2 cellular contexts compared by ENCODE assay signal in genomic region chr3:157588386-157589060, GRCh38.
A peak's percentile ranks its signal among the peaks of the same experiment; 100 is the strongest.
TF ChIP-seq lines count a peak whose summit lies in the region.

No MANE protein-coding gene starts in this region.

TF ChIP-seq in GM23338, 12 proteins besides CTCF, POLR2A, EP300 and RAD21 (continued from another document):
- TF ChIP-seq, protein P1, sequence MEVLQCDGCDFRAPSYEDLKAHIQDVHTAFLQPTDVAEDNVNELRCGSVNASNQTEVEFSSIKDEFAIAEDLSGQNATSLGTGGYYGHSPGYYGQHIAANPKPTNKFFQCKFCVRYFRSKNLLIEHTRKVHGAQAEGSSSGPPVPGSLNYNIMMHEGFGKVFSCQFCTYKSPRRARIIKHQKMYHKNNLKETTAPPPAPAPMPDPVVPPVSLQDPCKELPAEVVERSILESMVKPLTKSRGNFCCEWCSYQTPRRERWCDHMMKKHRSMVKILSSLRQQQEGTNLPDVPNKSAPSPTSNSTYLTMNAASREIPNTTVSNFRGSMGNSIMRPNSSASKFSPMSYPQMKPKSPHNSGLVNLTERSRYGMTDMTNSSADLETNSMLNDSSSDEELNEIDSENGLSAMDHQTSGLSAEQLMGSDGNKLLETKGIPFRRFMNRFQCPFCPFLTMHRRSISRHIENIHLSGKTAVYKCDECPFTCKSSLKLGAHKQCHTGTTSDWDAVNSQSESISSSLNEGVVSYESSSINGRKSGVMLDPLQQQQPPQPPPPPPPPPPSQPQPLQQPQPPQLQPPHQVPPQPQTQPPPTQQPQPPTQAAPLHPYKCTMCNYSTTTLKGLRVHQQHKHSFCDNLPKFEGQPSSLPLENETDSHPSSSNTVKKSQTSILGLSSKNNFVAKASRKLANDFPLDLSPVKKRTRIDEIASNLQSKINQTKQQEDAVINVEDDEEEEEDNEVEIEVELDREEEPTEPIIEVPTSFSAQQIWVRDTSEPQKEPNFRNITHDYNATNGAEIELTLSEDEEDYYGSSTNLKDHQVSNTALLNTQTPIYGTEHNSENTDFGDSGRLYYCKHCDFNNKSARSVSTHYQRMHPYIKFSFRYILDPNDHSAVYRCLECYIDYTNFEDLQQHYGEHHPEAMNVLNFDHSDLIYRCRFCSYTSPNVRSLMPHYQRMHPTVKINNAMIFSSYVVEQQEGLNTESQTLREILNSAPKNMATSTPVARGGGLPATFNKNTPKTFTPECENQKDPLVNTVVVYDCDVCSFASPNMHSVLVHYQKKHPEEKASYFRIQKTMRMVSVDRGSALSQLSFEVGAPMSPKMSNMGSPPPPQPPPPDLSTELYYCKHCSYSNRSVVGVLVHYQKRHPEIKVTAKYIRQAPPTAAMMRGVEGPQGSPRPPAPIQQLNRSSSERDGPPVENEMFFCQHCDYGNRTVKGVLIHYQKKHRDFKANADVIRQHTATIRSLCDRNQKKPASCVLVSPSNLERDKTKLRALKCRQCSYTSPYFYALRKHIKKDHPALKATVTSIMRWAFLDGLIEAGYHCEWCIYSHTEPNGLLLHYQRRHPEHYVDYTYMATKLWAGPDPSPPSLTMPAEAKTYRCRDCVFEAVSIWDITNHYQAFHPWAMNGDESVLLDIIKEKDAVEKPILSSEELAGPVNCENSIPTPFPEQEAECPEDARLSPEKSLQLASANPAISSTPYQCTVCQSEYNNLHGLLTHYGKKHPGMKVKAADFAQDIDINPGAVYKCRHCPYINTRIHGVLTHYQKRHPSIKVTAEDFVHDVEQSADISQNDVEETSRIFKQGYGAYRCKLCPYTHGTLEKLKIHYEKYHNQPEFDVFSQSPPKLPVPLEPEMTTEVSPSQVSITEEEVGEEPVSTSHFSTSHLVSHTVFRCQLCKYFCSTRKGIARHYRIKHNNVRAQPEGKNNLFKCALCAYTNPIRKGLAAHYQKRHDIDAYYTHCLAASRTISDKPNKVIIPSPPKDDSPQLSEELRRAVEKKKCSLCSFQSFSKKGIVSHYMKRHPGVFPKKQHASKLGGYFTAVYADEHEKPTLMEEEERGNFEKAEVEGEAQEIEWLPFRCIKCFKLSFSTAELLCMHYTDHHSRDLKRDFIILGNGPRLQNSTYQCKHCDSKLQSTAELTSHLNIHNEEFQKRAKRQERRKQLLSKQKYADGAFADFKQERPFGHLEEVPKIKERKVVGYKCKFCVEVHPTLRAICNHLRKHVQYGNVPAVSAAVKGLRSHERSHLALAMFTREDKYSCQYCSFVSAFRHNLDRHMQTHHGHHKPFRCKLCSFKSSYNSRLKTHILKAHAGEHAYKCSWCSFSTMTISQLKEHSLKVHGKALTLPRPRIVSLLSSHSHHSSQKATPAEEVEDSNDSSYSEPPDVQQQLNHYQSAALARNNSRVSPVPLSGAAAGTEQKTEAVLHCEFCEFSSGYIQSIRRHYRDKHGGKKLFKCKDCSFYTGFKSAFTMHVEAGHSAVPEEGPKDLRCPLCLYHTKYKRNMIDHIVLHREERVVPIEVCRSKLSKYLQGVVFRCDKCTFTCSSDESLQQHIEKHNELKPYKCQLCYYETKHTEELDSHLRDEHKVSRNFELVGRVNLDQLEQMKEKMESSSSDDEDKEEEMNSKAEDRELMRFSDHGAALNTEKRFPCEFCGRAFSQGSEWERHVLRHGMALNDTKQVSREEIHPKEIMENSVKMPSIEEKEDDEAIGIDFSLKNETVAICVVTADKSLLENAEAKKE (CRISPR knock-in tag; IDR thresholded peaks at IDR 0.05) = peak; percentile 95
TF ChIP-seq in GM23338: peak in this region for 1.

TF ChIP-seq in WTC11, 78 proteins besides CTCF, POLR2A, EP300 and RAD21 (continued from another document):
- TF ChIP-seq USF2 (CRISPR knock-in tag; IDR thresholded peaks at IDR 0.05) (no peak), ZNF671 (CRISPR knock-in tag; IDR thresholded peaks at IDR 0.05) (no peak), MXD4 (CRISPR knock-in tag; IDR thresholded peaks at IDR 0.05; ENCODE audit: borderline replicate concordance) (no peak), RELA (CRISPR knock-in tag; IDR thresholded peaks at IDR 0.05; ENCODE audit: borderline replicate concordance) (no peak), IRF2 (CRISPR knock-in tag; IDR thresholded peaks at IDR 0.05; ENCODE audit: borderline replicate concordance, low read depth) (no peak)
- TF ChIP-seq, protein P2, sequence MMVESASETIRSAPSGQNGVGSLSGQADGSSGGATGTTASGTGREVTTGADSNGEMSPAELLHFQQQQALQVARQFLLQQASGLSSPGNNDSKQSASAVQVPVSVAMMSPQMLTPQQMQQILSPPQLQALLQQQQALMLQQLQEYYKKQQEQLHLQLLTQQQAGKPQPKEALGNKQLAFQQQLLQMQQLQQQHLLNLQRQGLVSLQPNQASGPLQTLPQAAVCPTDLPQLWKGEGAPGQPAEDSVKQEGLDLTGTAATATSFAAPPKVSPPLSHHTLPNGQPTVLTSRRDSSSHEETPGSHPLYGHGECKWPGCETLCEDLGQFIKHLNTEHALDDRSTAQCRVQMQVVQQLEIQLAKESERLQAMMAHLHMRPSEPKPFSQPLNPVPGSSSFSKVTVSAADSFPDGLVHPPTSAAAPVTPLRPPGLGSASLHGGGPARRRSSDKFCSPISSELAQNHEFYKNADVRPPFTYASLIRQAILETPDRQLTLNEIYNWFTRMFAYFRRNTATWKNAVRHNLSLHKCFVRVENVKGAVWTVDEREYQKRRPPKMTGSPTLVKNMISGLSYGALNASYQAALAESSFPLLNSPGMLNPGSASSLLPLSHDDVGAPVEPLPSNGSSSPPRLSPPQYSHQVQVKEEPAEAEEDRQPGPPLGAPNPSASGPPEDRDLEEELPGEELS (CRISPR knock-in tag; IDR thresholded peaks at IDR 0.05) = no peak
- TF ChIP-seq, protein P3, sequence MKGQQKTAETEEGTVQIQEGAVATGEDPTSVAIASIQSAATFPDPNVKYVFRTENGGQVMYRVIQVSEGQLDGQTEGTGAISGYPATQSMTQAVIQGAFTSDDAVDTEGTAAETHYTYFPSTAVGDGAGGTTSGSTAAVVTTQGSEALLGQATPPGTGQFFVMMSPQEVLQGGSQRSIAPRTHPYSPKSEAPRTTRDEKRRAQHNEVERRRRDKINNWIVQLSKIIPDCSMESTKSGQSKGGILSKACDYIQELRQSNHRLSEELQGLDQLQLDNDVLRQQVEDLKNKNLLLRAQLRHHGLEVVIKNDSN (CRISPR knock-in tag; IDR thresholded peaks at IDR 0.05) = no peak
- TF ChIP-seq, protein P4, sequence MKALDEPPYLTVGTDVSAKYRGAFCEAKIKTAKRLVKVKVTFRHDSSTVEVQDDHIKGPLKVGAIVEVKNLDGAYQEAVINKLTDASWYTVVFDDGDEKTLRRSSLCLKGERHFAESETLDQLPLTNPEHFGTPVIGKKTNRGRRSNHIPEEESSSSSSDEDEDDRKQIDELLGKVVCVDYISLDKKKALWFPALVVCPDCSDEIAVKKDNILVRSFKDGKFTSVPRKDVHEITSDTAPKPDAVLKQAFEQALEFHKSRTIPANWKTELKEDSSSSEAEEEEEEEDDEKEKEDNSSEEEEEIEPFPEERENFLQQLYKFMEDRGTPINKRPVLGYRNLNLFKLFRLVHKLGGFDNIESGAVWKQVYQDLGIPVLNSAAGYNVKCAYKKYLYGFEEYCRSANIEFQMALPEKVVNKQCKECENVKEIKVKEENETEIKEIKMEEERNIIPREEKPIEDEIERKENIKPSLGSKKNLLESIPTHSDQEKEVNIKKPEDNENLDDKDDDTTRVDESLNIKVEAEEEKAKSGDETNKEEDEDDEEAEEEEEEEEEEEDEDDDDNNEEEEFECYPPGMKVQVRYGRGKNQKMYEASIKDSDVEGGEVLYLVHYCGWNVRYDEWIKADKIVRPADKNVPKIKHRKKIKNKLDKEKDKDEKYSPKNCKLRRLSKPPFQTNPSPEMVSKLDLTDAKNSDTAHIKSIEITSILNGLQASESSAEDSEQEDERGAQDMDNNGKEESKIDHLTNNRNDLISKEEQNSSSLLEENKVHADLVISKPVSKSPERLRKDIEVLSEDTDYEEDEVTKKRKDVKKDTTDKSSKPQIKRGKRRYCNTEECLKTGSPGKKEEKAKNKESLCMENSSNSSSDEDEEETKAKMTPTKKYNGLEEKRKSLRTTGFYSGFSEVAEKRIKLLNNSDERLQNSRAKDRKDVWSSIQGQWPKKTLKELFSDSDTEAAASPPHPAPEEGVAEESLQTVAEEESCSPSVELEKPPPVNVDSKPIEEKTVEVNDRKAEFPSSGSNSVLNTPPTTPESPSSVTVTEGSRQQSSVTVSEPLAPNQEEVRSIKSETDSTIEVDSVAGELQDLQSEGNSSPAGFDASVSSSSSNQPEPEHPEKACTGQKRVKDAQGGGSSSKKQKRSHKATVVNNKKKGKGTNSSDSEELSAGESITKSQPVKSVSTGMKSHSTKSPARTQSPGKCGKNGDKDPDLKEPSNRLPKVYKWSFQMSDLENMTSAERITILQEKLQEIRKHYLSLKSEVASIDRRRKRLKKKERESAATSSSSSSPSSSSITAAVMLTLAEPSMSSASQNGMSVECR (CRISPR knock-in tag; IDR thresholded peaks at IDR 0.05; ENCODE audit: borderline replicate concordance) = no peak
